ENCODE assay signal across 1 cellular context in the genomic region with DNA sequence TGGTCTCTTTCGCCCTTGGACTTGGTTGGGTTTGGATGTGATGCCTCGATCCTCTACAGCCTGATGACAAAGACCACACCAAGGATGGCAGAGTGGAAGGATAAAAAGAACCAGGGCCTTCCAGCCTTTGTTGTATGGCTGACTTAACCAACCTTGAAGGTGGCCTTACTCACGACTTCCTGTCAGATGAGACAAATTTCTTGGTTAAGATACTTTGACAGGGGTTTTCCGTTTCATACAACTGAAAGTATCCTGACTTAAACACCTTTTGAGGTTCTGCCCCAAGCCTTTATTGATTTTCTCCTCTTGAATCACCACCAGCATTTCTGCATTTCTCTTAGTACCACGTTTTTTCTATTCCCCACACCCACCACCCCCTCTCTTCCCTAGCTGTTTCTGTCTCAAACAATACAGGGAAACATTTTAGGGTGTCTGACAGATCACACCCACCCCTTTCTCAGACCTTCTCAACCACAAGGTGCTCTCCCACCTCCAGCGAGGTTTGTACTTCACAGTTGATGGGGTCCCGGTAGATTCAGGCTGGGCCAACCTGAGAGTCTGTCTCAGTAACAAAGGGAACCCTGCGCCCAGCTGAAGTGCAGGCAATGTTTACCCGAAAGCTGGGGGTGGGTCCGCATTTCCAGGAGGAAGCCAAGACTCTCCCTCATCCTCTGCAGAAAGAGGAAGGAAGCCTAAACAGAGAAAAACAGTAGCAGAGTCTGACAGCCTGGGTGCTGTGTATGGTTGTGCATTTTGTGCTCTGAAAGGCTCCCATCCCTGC.
TF ChIP-seq lines count a peak whose summit lies in the region.

No MANE protein-coding gene starts in this region.

TF ChIP-seq in SK-N-SH treated with all-trans-retinoic acid at 6 μM for 48 hours, 23 proteins besides CTCF, POLR2A, EP300 and RAD21 (continued from another document):
- TF ChIP-seq TCF4 (CRISPR knock-in tag; IDR thresholded peaks at IDR 0.05; ENCODE audit: borderline replicate concordance) (no peak), TOX (CRISPR knock-in tag; IDR thresholded peaks at IDR 0.05; ENCODE audit: borderline replicate concordance) (no peak), ARNTL (CRISPR knock-in tag; IDR thresholded peaks at IDR 0.05; ENCODE audit: borderline replicate concordance, low read depth) (no peak), ZFP30 (CRISPR knock-in tag; IDR thresholded peaks at IDR 0.05) (no peak)
